In genomic region chr3:151776259-151776740, GRCh38 we compare ENCODE assay signal across 29 cellular contexts. TPM values are rescaled to one million over a fixed set of nuclear protein-coding genes. Genes with fewer than 3 reads are reported as not detected.
DNase-seq lines count a peak whose midpoint lies in the region; ATAC-seq, FAIRE-seq and TF ChIP-seq lines count a peak whose summit lies in the region.
"Had no signal": no experiment of that assay in that cellular context is flagged by ENCODE, and none has a peak within 500 bp of the region (broad histone marks: within the 10 kb centered on the region; RNA-seq: fewer than 3 reads in every experiment).

No MANE protein-coding gene starts in this region.

- no peak for TF ChIP-seq POLR2A in A549 (IDR thresholded peaks at IDR 0.05; ENCODE audit: low read length)
- no peak for TF ChIP-seq POLR2A in body of pancreas (IDR thresholded peaks at IDR 0.05)

- CTCF ChIA-PET in A549 (lab: Yijun Ruan, JAX), result no interaction called here

- peaks cover 75% of the 10 kb centered on the region for H3K4me1 ChIP-seq in A549
- peaks cover 44% of the 10 kb centered on the region for H3K4me1 ChIP-seq in body of pancreas
- H3K4me1 ChIP-seq in pancreas, result peaks cover 2 to 53% (median 38%) of the 10 kb centered on the region in 3 donors
- H3K4me1 ChIP-seq: BE2C had no signal

- TF ChIP-seq CTCF in A549 (IDR thresholded peaks at IDR 0.05) (no peak), body of pancreas (IDR thresholded peaks at IDR 0.05) (no peak), pancreas (IDR thresholded peaks at IDR 0.05) (no peak)

- H3K36me3 ChIP-seq in body of pancreas (replicated peaks in 1 of 2; ENCODE audit: insufficient read depth in 1 of 2, low read depth in 2 of 2) (no peaks in the 10 kb centered on the region), pancreas (no peaks in the 10 kb centered on the region)
- H3K36me3 ChIP-seq: BE2C, BLaER1 had no signal

- ATAC-seq in A549 (no peak), body of pancreas (peak; percentile 50), pancreas (peak; percentile 50 to 78 (median 62))
- ATAC-seq: GM12878 had no signal

- DNase-seq in A549 (ENCODE audit: low read depth in 1 of 2, low spot score in 1 of 2) (no peak), body of pancreas (no peak), pancreas (no peak), hepatic stellate cell (ENCODE audit: low spot score) (no peak)
- no peak for DNase-seq in stimulated activated CD4-positive, alpha-beta T cell treated with anti-CD3 and anti-CD28 coated beads, Interleukin-12 subunit alpha, Interleukin-12 subunit beta, amount 100 ng/mL, for 4 hours
- DNase-seq: ACHN; BE2C; C1 segment of cervical spinal cord; CD4-positive, alpha-beta memory T cell; CD4-positive, CD25-positive, alpha-beta regulatory T cell; CD8-positive, alpha-beta memory T cell; COR-L47; DMS 273 treated with DMSO at 0.1 percent for 48 hours; DMS153; DMS79; DND-41; EL; GDM1 had no signal

- no peak for FAIRE-seq in A549 (lab: Jason Lieb, UNC)
- FAIRE-seq in pancreas (lab: Jason Lieb, UNC), result no peak
- FAIRE-seq: GM12878, GM12892, GM18507 had no signal

- intact Hi-C loops in body of pancreas (cut with DNase I) (no loop called here), pancreas (cut with DNase I) (no loop called here)

- no peak overlapping the region for H3K4me2 ChIP-seq in A549
- H3K4me2 ChIP-seq: BLaER1 had no signal

- H3K27ac ChIP-seq in A549 (no peak overlapping the region), body of pancreas (peak overlapping the region in 3 of 4 donors; percentile 62 to 70 (median 64)), pancreas (peak overlapping the region in 3 of 4 donors; percentile 4 to 59 (median 17))
- H3K27ac ChIP-seq: 22Rv1, BLaER1 had no signal

- 89% methylated on average over 1 of the region's 1 CpG for WGBS in A549 (ENCODE audit: missing lambda C conversion rate)
- 38 to 51% methylated on average over 1 of the region's 1 CpG for WGBS in body of pancreas, 2 donors
- WGBS in pancreas, 2 donors, result 33 to 37% methylated on average over 1 of the region's 1 CpG

- H3K27me3 ChIP-seq in body of pancreas (no peaks in the 10 kb centered on the region), pancreas (no peaks in the 10 kb centered on the region)
- H3K27me3 ChIP-seq: BLaER1 had no signal

- H3K9me3 ChIP-seq in A549, result no peaks in the 10 kb centered on the region
- no peaks in the 10 kb centered on the region for H3K9me3 ChIP-seq in body of pancreas
- H3K9me3 ChIP-seq in pancreas, result no peaks in the 10 kb centered on the region
- H3K9me3 ChIP-seq: BE2C, BLaER1 had no signal

- H3K4me3 ChIP-seq in A549 (no peak overlapping the region), body of pancreas (no peak overlapping the region), pancreas (no peak overlapping the region)
- H3K4me3 ChIP-seq: BLaER1, GM12878 had no signal

- POLR2A ChIA-PET in A549 (lab: Yijun Ruan, JAX), result no interaction called here

- TF ChIP-seq EP300 in A549 (IDR thresholded peaks at IDR 0.05), result no peak

- TF ChIP-seq RAD21 in A549 (conservative IDR thresholded peaks at IDR 0.05 in 1 of 2, IDR thresholded peaks at IDR 0.05 in 1 of 2), result no peak

TF ChIP-seq in A549, 52 proteins besides CTCF, POLR2A, EP300 and RAD21 (continues in another document):
- TF ChIP-seq POLR2AphosphoS2 (conservative IDR thresholded peaks at IDR 0.05; ENCODE audit: low read length), result peak; percentile 28; the same call in 1 of the 2 replicates
- no peak for TF ChIP-seq JUN (IDR thresholded peaks at IDR 0.05)
- no peak for TF ChIP-seq MAZ (IDR thresholded peaks at IDR 0.05; ENCODE audit: borderline replicate concordance, low read depth, low read length)
- no peak for TF ChIP-seq PHF8 (IDR thresholded peaks at IDR 0.05; ENCODE audit: borderline replicate concordance, low read depth)
- TF ChIP-seq E2F6 (IDR thresholded peaks at IDR 0.05; ENCODE audit: borderline replicate concordance, low read depth), result no peak
- no peak for TF ChIP-seq KDM5A (IDR thresholded peaks at IDR 0.05)
- TF ChIP-seq NR3C1 (IDR thresholded peaks at IDR 0.05), result no peak
- no peak for TF ChIP-seq TFCP2L1 (CRISPR knock-in tag; IDR thresholded peaks at IDR 0.05)
- TF ChIP-seq RFX5 (IDR thresholded peaks at IDR 0.05), result no peak
- no peak for TF ChIP-seq NFE2L2 (conservative IDR thresholded peaks at IDR 0.05; ENCODE audit: low read length)
- no peak for TF ChIP-seq BHLHE40 (IDR thresholded peaks at IDR 0.05; ENCODE audit: low read depth, low read length)
- no peak for TF ChIP-seq ZFP36 (IDR thresholded peaks at IDR 0.05; ENCODE audit: borderline replicate concordance, partially characterized antibody)
- peak; percentile 38; the same call in 1 of the 2 replicates for TF ChIP-seq RARB (CRISPR knock-in tag; IDR thresholded peaks at IDR 0.05)
- TF ChIP-seq REST (IDR thresholded peaks at IDR 0.05), result no peak; the same call in 1 of the 2 replicates
- TF ChIP-seq ZSCAN20 (CRISPR knock-in tag; IDR thresholded peaks at IDR 0.05), result no peak
- no peak for TF ChIP-seq EHF (CRISPR knock-in tag; IDR thresholded peaks at IDR 0.05)
- no peak for TF ChIP-seq SREBF2 (IDR thresholded peaks at IDR 0.05)
- no peak for TF ChIP-seq HDAC2 (IDR thresholded peaks at IDR 0.05)
- 0 out of 2 replicates have a peak, but pooled peaks have one; percentile 7 for TF ChIP-seq HMGXB4 (CRISPR knock-in tag; IDR thresholded peaks at IDR 0.05; ENCODE audit: borderline replicate concordance)
- no peak for TF ChIP-seq ZNF302 (CRISPR knock-in tag; IDR thresholded peaks at IDR 0.05)

RNA-seq across cellular contexts. Expression of gene AADAC, which starts 37.6 kb away (rescaled TPM):
- polyA plus RNA-seq in A549 (2011; rRNA removed) (35.7 and 45.0 TPM in 2 replicates), A549 (2017; fragmentation: RNase III; extraction: RNeasy Plus Mini Kit Qiagen cat#74134 plus additional on column Dnase treatment) (12.7 to 17.0 TPM (median 15.3 TPM) in 3 replicates), pancreas (10 to 100 TPM in 1 of 2 donors, 1 to 10 TPM in 1; 9.1 to 20.7 TPM)
- 4.3 TPM in 2 replicates for polyA plus RNA-seq in A549 (2012; cell fraction: cytosol; rRNA removed)
- polyA plus RNA-seq in A549 (2012; cell fraction: nucleus; rRNA removed), result 12.7 and 22.0 TPM in 2 replicates
- polyA minus RNA-seq in A549 (2011; rRNA and poly(A)+ RNA removed), result 4.0 and 4.5 TPM in 2 replicates
- total RNA-seq in body of pancreas (1 to 10 TPM; 7.3 to 8.0 TPM), pancreas (10 to 100 TPM in 4 of 6 donors, 1 to 10 TPM in 2; 2.7 to 83.7 (median 19.9) TPM)
- total RNA-seq: CD4-positive, alpha-beta memory T cell; CD4-positive, CD25-positive, alpha-beta regulatory T cell; CD8-positive, alpha-beta memory T cell; Daoy; G401 had no signal
- polyA plus RNA-seq: AG04450; CD14-positive monocyte; CD4-positive, alpha-beta memory T cell; CD4-positive, CD25-positive, alpha-beta regulatory T cell; CD8-positive, alpha-beta memory T cell; GM12878 had no signal

RNA-seq across cellular contexts. Expression of gene AADACL2, which starts 42.6 kb away (rescaled TPM):
- polyA plus RNA-seq in A549 (2011; rRNA removed) (not detected in 2 replicates), A549 (2017; fragmentation: RNase III; extraction: RNeasy Plus Mini Kit Qiagen cat#74134 plus additional on column Dnase treatment) (not detected in 3 replicates), pancreas (not detected)
- polyA plus RNA-seq in A549 (2012; cell fraction: cytosol; rRNA removed), result not detected in 2 replicates
- not detected in 2 replicates for polyA plus RNA-seq in A549 (2012; cell fraction: nucleus; rRNA removed)
- not detected in 2 replicates for polyA minus RNA-seq in A549 (2011; rRNA and poly(A)+ RNA removed)
- total RNA-seq in body of pancreas (not detected), pancreas (not detected)
- total RNA-seq: A172; A673; CD4-positive, alpha-beta memory T cell; CD4-positive, CD25-positive, alpha-beta regulatory T cell; CD8-positive, alpha-beta memory T cell; Daoy; G401; GM12878 had no signal
- polyA plus RNA-seq: AG04450; CD14-positive monocyte; CD4-positive, alpha-beta memory T cell; CD4-positive, CD25-positive, alpha-beta regulatory T cell; CD8-positive, alpha-beta memory T cell; GM12878 had no signal

Comparison
In these comparisons a context has a peak if more than half of its experiments do, and no peak if none do; other contexts are left out.
1. ATAC-seq: peak in body of pancreas (single experiment) and pancreas (4 of 4); none in A549 (0 of 2).
2. H3K27ac ChIP-seq: peak in body of pancreas (3 of 4) and pancreas (3 of 4); none in A549 (0 of 2).